In the genomic region with DNA sequence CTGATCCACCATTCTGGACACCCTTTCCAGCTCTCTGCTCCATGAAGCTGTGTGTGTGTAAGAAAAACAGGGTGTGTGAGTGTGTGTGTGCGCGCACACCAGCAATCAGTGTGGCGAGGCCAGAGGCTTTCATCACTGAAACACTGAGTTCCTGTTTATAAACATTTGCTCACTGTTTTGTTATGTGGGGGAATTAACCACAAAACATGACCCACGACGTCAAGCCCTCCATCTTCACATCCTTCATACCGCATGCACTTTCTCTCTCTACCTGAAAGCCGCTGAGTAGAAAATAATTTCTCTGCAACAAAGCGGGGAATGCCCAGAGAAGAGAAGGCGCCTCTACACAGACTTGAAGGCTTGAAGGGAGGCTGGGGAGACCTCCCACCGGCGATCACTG, we compare ENCODE assay signal across 14 cellular contexts.
DNase-seq lines count a peak whose midpoint lies in the region; ATAC-seq and TF ChIP-seq lines count a peak whose summit lies in the region.
"Had no signal": no experiment of that assay in that cellular context is flagged by ENCODE, and none has a peak within 500 bp of the region (broad histone marks: within the 10 kb centered on the region; RNA-seq: fewer than 3 reads in every experiment).

No MANE protein-coding gene starts in this region.

- no peaks in the 10 kb centered on the region for H4K20me1 ChIP-seq in fibroblast of lung (ENCODE audit: control insufficient read depth, extremely low read depth, insufficient read depth, low read length)

- H3K36me3 ChIP-seq in fibroblast of lung (ENCODE audit: control insufficient read depth, insufficient read depth, low read length) = no peaks in the 10 kb centered on the region
- H3K36me3 ChIP-seq: breast epithelium, tibial nerve had no signal

- H3K4me2 ChIP-seq in fibroblast of lung (ENCODE audit: extremely low read depth, insufficient read depth, low read length) = no peak overlapping the region

- ATAC-seq in SK-N-SH treated with all-trans-retinoic acid at 6 μM for 48 hours (no peak), HG02588 (IDR thresholded peaks at IDR 0.05; ENCODE audit: unreplicated experiment) (no peak), GM21526 (IDR thresholded peaks at IDR 0.05; ENCODE audit: low FRiP score, unreplicated experiment) (no peak)

- H3K27ac ChIP-seq in fibroblast of lung (ENCODE audit: insufficient read depth, low read length) = no peak overlapping the region
- H3K27ac ChIP-seq: breast epithelium, tibial nerve had no signal

- H3K4me1 ChIP-seq in fibroblast of lung (ENCODE audit: control insufficient read depth, extremely low read depth, insufficient read depth, low read length) = peaks cover 9% of the 10 kb centered on the region
- H3K4me1 ChIP-seq: breast epithelium had no signal

- H3K79me2 ChIP-seq in fibroblast of lung (ENCODE audit: control insufficient read depth, insufficient read depth, low read length) = no peaks in the 10 kb centered on the region

- H3K9ac ChIP-seq in fibroblast of lung (ENCODE audit: insufficient read depth, low read length) = no peak overlapping the region

- no peak overlapping the region for H2AFZ ChIP-seq in fibroblast of lung (ENCODE audit: low read length)

- no peak overlapping the region for H3K4me3 ChIP-seq in fibroblast of lung (replicated peaks in 1 of 4; ENCODE audit: control extremely low read depth in 1 of 4, insufficient read depth in 1 of 4, low read depth in 3 of 4, low read length in 4 of 4)
- H3K4me3 ChIP-seq: breast epithelium, tibial nerve had no signal

- peak; percentile 32 for DNase-seq in stimulated activated CD4-positive, alpha-beta T cell treated with anti-CD3 and anti-CD28 coated beads, Interleukin-4, amount 100 ng/mL, for 24 hours
- DNase-seq in stimulated activated CD4-positive, alpha-beta T cell treated with anti-CD3 and anti-CD28 coated beads, Interleukin-12 subunit alpha, Interleukin-12 subunit beta, amount 100 ng/mL, for 4 hours = no peak
- peak; percentile 43 for DNase-seq in activated CD8-positive, alpha-beta memory T cell treated with anti-CD3 and anti-CD28 coated beads, Interleukin-2, amount 50 U/mL, for 4 hours
- DNase-seq in fibroblast of lung (ENCODE audit: low read depth in 2 of 2) (peak; percentile 38 to 71), DMS79 treated with DMSO at 0.1 percent for 48 hours (lab: John Stamatoyannopoulos, UW) (no peak)
- DNase-seq: midbrain, NCI-H1105 treated with DMSO at 0.1 percent for 48 hours, NCI-H524, Right ventricle myocardium superior had no signal

- H3K9me3 ChIP-seq in fibroblast of lung (ENCODE audit: control insufficient read depth, insufficient read depth, low read depth, low read length) = no peaks in the 10 kb centered on the region
- H3K9me3 ChIP-seq: breast epithelium, tibial nerve had no signal

- no peaks in the 10 kb centered on the region for H3K27me3 ChIP-seq in fibroblast of lung (ENCODE audit: control insufficient read depth, insufficient read depth, low read length)
- H3K27me3 ChIP-seq: breast epithelium, tibial nerve had no signal

- no peak for TF ChIP-seq CTCF in fibroblast of lung (conservative IDR thresholded peaks at IDR 0.05 in 1 of 2, IDR thresholded peaks at IDR 0.05 in 1 of 2; ENCODE audit: low read depth in 1 of 2, low read length in 2 of 2)

TF ChIP-seq in SK-N-SH treated with all-trans-retinoic acid at 6 μM for 48 hours, 23 proteins besides CTCF, POLR2A, EP300 and RAD21:
- TF ChIP-seq CREB5 (CRISPR knock-in tag; IDR thresholded peaks at IDR 0.05; ENCODE audit: low read depth) (no peak), GLIS3 (CRISPR knock-in tag; IDR thresholded peaks at IDR 0.05) (no peak), TOX (CRISPR knock-in tag; IDR thresholded peaks at IDR 0.05; ENCODE audit: borderline replicate concordance) (no peak), POU6F1 (CRISPR knock-in tag; IDR thresholded peaks at IDR 0.05; ENCODE audit: borderline replicate concordance, low read depth) (no peak), ISL1 (CRISPR knock-in tag; IDR thresholded peaks at IDR 0.05) (no peak), ARNTL (CRISPR knock-in tag; IDR thresholded peaks at IDR 0.05; ENCODE audit: borderline replicate concordance, low read depth) (no peak), ZFP30 (CRISPR knock-in tag; IDR thresholded peaks at IDR 0.05) (no peak), SNAI2 (CRISPR knock-in tag; IDR thresholded peaks at IDR 0.05) (no peak), CSDC2 (CRISPR knock-in tag; IDR thresholded peaks at IDR 0.05) (no peak), PPARA (CRISPR knock-in tag; IDR thresholded peaks at IDR 0.05; ENCODE audit: borderline replicate concordance) (no peak)

Comparison
In these comparisons a context has a peak if more than half of its experiments do, and no peak if none do; other contexts are left out.
1. DNase-seq: peak in stimulated activated CD4-positive, alpha-beta T cell treated with anti-CD3 and anti-CD28 coated beads, Interleukin-4, amount 100 ng/mL, for 24 hours (single experiment), activated CD8-positive, alpha-beta memory T cell treated with anti-CD3 and anti-CD28 coated beads, Interleukin-2, amount 50 U/mL, for 4 hours (single experiment) and fibroblast of lung (2 of 2); none in stimulated activated CD4-positive, alpha-beta T cell treated with anti-CD3 and anti-CD28 coated beads, Interleukin-12 subunit alpha, Interleukin-12 subunit beta, amount 100 ng/mL, for 4 hours (single experiment) and DMS79 treated with DMSO at 0.1 percent for 48 hours (single experiment).